In genomic region chrX:149916745-149917392, GRCh38 we compare ENCODE assay signal across 1 cellular context.
TF ChIP-seq lines count a peak whose summit lies in the region.

No MANE protein-coding gene starts in this region.

TF ChIP-seq in IMR-90, 13 proteins besides CTCF, POLR2A, EP300 and RAD21 (continued from another document):
- TF ChIP-seq, protein P1, sequence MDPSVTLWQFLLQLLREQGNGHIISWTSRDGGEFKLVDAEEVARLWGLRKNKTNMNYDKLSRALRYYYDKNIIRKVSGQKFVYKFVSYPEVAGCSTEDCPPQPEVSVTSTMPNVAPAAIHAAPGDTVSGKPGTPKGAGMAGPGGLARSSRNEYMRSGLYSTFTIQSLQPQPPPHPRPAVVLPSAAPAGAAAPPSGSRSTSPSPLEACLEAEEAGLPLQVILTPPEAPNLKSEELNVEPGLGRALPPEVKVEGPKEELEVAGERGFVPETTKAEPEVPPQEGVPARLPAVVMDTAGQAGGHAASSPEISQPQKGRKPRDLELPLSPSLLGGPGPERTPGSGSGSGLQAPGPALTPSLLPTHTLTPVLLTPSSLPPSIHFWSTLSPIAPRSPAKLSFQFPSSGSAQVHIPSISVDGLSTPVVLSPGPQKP (IDR thresholded peaks at IDR 0.05; ENCODE audit: borderline replicate concordance, low read depth, low read length): no peak
- no peak for TF ChIP-seq MAZ (IDR thresholded peaks at IDR 0.05; ENCODE audit: borderline replicate concordance, low read depth, low read length)
- TF ChIP-seq RFX5 (IDR thresholded peaks at IDR 0.05; ENCODE audit: low read depth, low read length): no peak
- no peak for TF ChIP-seq FOS (IDR thresholded peaks at IDR 0.05; ENCODE audit: low read depth, low read length)
- no peak for TF ChIP-seq CEBPB (IDR thresholded peaks at IDR 0.05; ENCODE audit: low read depth, low read length)
- TF ChIP-seq MAFK (IDR thresholded peaks at IDR 0.05; ENCODE audit: low read depth, low read length): no peak
- no peak for TF ChIP-seq USF2 (IDR thresholded peaks at IDR 0.05; ENCODE audit: low read depth, low read length)
